Comparison of ENCODE assay signal across 19 cellular contexts in the genomic region with DNA sequence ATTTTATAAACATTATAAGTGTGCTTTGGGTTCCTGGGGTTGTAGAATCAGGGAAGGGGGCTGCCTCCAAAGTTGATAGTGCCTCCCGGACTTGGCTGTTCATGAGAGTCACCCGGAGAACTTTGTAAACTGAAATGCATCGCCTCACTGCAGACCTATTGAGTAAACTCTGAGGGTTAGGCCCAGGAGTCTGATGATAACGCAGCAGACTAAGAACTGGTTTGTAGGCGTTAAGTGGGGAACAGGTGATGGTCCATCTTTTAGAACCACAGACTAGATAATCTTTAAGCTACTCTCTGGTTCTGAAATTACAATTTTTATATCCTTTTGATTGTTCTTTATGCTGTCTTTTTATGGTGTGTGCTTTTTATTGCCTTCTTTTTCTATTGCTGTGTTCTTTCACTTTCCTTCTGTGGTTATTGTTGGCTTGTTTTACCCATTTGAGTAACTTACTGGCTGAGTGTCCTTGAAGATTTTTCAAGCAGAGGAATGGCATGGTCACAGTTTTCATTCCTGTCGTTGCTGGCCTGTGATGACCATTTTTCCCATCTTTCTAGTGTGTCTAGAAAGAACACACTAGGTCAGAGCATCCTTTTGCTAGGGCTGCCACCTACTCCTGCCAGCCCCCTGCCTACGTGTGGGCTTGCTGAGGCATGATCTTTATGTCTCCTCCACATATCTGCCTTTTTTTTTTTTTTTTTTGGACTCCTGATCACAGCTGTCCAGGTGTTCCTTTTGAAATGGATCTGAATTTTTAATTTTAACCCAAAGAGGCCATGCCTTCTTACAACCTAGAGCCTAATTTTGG. TPM values are rescaled to one million over a fixed set of nuclear protein-coding genes. Genes with fewer than 3 reads are reported as not detected.
DNase-seq lines count a peak whose midpoint lies in the region; ATAC-seq, FAIRE-seq and TF ChIP-seq lines count a peak whose summit lies in the region.
"Had no signal": no experiment of that assay in that cellular context is flagged by ENCODE, and none has a peak within 500 bp of the region (broad histone marks: within the 10 kb centered on the region; RNA-seq: fewer than 3 reads in every experiment).

No MANE protein-coding gene starts in this region.

- no peak overlapping the region for H3K4me2 ChIP-seq in keratinocyte (ENCODE audit: control insufficient read depth, extremely low read depth, insufficient read depth, low read depth, low read length)
- H3K4me2 ChIP-seq: A549 had no signal

- no peaks in the 10 kb centered on the region for H3K9me1 ChIP-seq in keratinocyte (ENCODE audit: control insufficient read depth, extremely low read depth, insufficient read depth, low read length)

- dilution Hi-C loops in keratinocyte (cut with MboI; ENCODE audit: extremely low pct_ligation_motif_present, low sequenced_read_pairs): no loop called here

- H2AFZ ChIP-seq in keratinocyte (ENCODE audit: control insufficient read depth, low read length): no peak overlapping the region

- ATAC-seq in GM19324 (IDR thresholded peaks at IDR 0.05; ENCODE audit: low FRiP score, unreplicated experiment) (peak; percentile 65), HG03432 (IDR thresholded peaks at IDR 0.05; ENCODE audit: unreplicated experiment) (peak; percentile 49), GM18505 (IDR thresholded peaks at IDR 0.05; ENCODE audit: unreplicated experiment) (no peak), GM21737 (IDR thresholded peaks at IDR 0.05; ENCODE audit: unreplicated experiment) (no peak)
- ATAC-seq: A549; activated CD4-positive, alpha-beta T cell treated with anti-CD3 and anti-CD28 coated beads for 36 hours; left lobe of liver; pancreas had no signal

- DNase-seq in AG08395 (ENCODE audit: low spot score): peak; percentile 7
- DNase-seq in keratinocyte (ENCODE audit: low read depth, low spot score): no peak
- DNase-seq in stimulated activated CD4-positive, alpha-beta T cell treated with anti-CD3 and anti-CD28 coated beads, Interleukin-12 subunit alpha, Interleukin-12 subunit beta, amount 100 ng/mL, for 4 hours: no peak
- no peak for DNase-seq in NCI-H1436 (lab: John Stamatoyannopoulos, UW)
- DNase-seq: activated CD4-positive, alpha-beta T cell treated with anti-CD3 and anti-CD28 coated beads for 36 hours; activated CD8-positive, alpha-beta memory T cell treated with anti-CD3 and anti-CD28 coated beads, Interleukin-2, amount 50 U/mL, for 48 hours; activated naive CD4-positive, alpha-beta T cell; effector CD8-positive, alpha-beta T cell; MV-4-11; pancreas; SJCRH30; spleen; T-helper 9 cell had no signal

- H3K36me3 ChIP-seq in keratinocyte (ENCODE audit: control insufficient read depth in 2 of 2, extremely low read depth in 1 of 2, insufficient read depth in 2 of 2, low read length in 2 of 2): no peaks in the 10 kb centered on the region
- H3K36me3 ChIP-seq: pancreas, SJCRH30, spleen had no signal

- TF ChIP-seq CTCF in keratinocyte (optimal IDR thresholded peaks at IDR 0.05 in 1 of 3, IDR thresholded peaks at IDR 0.05 in 1 of 3, conservative IDR thresholded peaks at IDR 0.05 in 1 of 3; ENCODE audit: extremely low read depth in 1 of 3, insufficient read depth in 2 of 3, low read length in 3 of 3): no peak

- TF ChIP-seq POLR2A in GM18505 (IDR thresholded peaks at IDR 0.05; ENCODE audit: borderline replicate concordance, extremely low read depth, insufficient read depth, insufficient read length): no peak

- H4K20me1 ChIP-seq in keratinocyte (ENCODE audit: control insufficient read depth, extremely low read depth, insufficient read depth, low read length): no peaks in the 10 kb centered on the region

- H3K27ac ChIP-seq in keratinocyte (ENCODE audit: control insufficient read depth, insufficient read depth, low read length): no peak overlapping the region
- H3K27ac ChIP-seq: A549, pancreas, SJCRH30, spleen had no signal

- FAIRE-seq in keratinocyte (lab: Jason Lieb, UNC): peak; percentile 59
- FAIRE-seq: A549, pancreas had no signal

- H3K79me2 ChIP-seq in keratinocyte (ENCODE audit: control insufficient read depth, insufficient read depth, low read length): peaks cover 89% of the 10 kb centered on the region

- no peaks in the 10 kb centered on the region for H3K9me3 ChIP-seq in keratinocyte (ENCODE audit: control insufficient read depth, low read depth, low read length)
- H3K9me3 ChIP-seq: A549, pancreas, SJCRH30, spleen had no signal

- no peak overlapping the region for H3K4me3 ChIP-seq in keratinocyte (ENCODE audit: control insufficient read depth in 2 of 3, extremely low read depth in 1 of 3, insufficient read depth in 2 of 3, low read depth in 1 of 3, low read length in 3 of 3)
- H3K4me3 ChIP-seq: A549, pancreas, SJCRH30, spleen had no signal

- no peak overlapping the region for H3K9ac ChIP-seq in keratinocyte (ENCODE audit: control insufficient read depth, extremely low read depth, insufficient read depth, low read length)

- H3K4me1 ChIP-seq in keratinocyte (ENCODE audit: control insufficient read depth, extremely low read depth, insufficient read depth, low read length): peaks cover 52% of the 10 kb centered on the region
- H3K4me1 ChIP-seq: spleen had no signal

- H3K27me3 ChIP-seq in keratinocyte (ENCODE audit: control insufficient read depth, extremely low read depth, insufficient read depth, low read length): no peaks in the 10 kb centered on the region
- H3K27me3 ChIP-seq: pancreas, SJCRH30, spleen had no signal

RNA-seq across cellular contexts. Expression of a gene that starts 30.9 kb away (rescaled TPM):
- polyA plus RNA-seq in keratinocyte: 16.2 to 19.7 TPM (median 18.5 TPM) in 3 replicates
- 16.6 TPM for polyA plus RNA-seq in keratinocyte (2011; ENCODE audit: low read depth)
- 15.8 and 20.8 TPM in 2 replicates for polyA plus RNA-seq in keratinocyte (2011; cell fraction: cytosol; rRNA removed)
- polyA plus RNA-seq in keratinocyte (2011; cell fraction: nucleus; rRNA removed): 23.5 and 26.7 TPM in 2 replicates
- polyA plus RNA-seq in keratinocyte (2012; ENCODE audit: low replicate concordance): 15.0 and 22.8 TPM in 2 replicates
- polyA minus RNA-seq in keratinocyte: 16.9 to 18.9 TPM (median 17.7 TPM) in 3 replicates
- 13.6 TPM for polyA minus RNA-seq in keratinocyte (2011; cell fraction: cytosol; rRNA and poly(A)+ RNA removed)
- polyA minus RNA-seq in keratinocyte (2011; cell fraction: nucleus; rRNA and poly(A)+ RNA removed): 15.6 and 22.0 TPM in 2 replicates

Comparison
In these comparisons a context has a peak if more than half of its experiments do, and no peak if none do; other contexts are left out.
1. ATAC-seq: peak in GM19324 (single experiment) and HG03432 (single experiment); none in GM18505 (single experiment) and GM21737 (single experiment).